Comparison of ENCODE assay signal across 8 cellular contexts in the genomic region with DNA sequence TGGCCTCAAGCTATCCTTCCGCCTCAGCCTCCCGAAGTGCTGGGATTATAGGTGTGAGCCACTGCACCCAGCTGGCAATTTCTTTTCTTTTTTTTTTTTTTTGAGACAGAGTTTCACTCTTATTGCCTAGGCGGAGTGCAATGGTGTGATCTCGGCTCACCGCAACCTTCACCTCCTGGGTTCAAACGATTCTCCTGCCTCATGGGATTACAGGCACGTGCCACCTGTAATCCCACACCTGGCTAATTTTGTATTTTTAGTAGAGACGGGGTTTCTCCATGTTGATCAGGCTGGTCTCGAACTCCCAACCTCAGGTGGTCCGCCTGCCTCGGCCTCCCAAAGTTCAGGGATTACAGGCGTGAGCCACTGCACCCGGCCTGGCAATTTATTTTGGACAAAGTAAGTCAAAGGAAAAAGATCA. TPM values are rescaled to one million over a fixed set of nuclear protein-coding genes. Genes with fewer than 3 reads are reported as not detected.
DNase-seq lines count a peak whose midpoint lies in the region; ATAC-seq and TF ChIP-seq lines count a peak whose summit lies in the region.
"Not testable (repeated sequence)": the region's sequence is repeated elsewhere in the genome, so short reads cannot be mapped to it uniquely, and the experiment has no call there.

No MANE protein-coding gene starts in this region.

- H3K9me3 ChIP-seq in A673 (ENCODE audit: low read depth, low read length, poor library complexity, severe bottlenecking); SK-N-MC (ENCODE audit: low read depth, low read length); heart left ventricle; naive thymus-derived CD4-positive, alpha-beta T cell (ENCODE audit: control insufficient read depth in 2 of 3, low read length in 3 of 3): not testable (repeated sequence)

- WGBS in heart left ventricle, 4 donors: 78 to 89% (median 85%) methylated on average over 13 of the region's 13 CpGs

- peaks cover 23% of the 10 kb centered on the region for H3K4me1 Mint-ChIP-seq in activated T-helper 17 cell treated with anti-CD3 and anti-CD28 coated beads, Interleukin-2, amount 50 U/mL, for 72 hours
- peaks cover 66% of the 10 kb centered on the region for H3K4me1 Mint-ChIP-seq in central memory CD8-positive, alpha-beta T cell
- H3K4me1 Mint-ChIP-seq in naive thymus-derived CD4-positive, alpha-beta T cell: peaks cover 36 to 68% (median 58%) of the 10 kb centered on the region in 7 donors

- peak overlapping the region; percentile 22 for H3K9ac ChIP-seq in SK-N-MC (ENCODE audit: insufficient read length)

- H3K36me3 Mint-ChIP-seq in activated T-helper 17 cell treated with anti-CD3 and anti-CD28 coated beads, Interleukin-2, amount 50 U/mL, for 72 hours (ENCODE audit: low read depth): peaks cover 77% of the 10 kb centered on the region
- peaks cover 53% of the 10 kb centered on the region for H3K36me3 Mint-ChIP-seq in central memory CD8-positive, alpha-beta T cell (ENCODE audit: insufficient read depth)
- peaks cover 0 to 43% (median 9%) of the 10 kb centered on the region in 5 donors for H3K36me3 Mint-ChIP-seq in naive thymus-derived CD4-positive, alpha-beta T cell

- POLR2A ChIA-PET in A673 (lab: Charles Lee; ENCODE audit: low non-redundant PET): not testable (repeated sequence)
- POLR2A ChIA-PET in naive thymus-derived CD4-positive, alpha-beta T cell (lab: Charles Lee): interaction anchor here (0.8 to 19.9 kb wide), 19 partner anchors 8 to 238 kb away, joined by 3 to 375 read pairs (median 12); a partner anchor contains a TSS

- peaks cover 31% of the 10 kb centered on the region for H3K4me1 ChIP-seq in A673 (ENCODE audit: insufficient read depth, low read length, poor library complexity, severe bottlenecking)
- peaks cover 14 to 84% (median 67%) of the 10 kb centered on the region in 12 donors for H3K4me1 ChIP-seq in heart left ventricle
- H3K4me1 ChIP-seq in naive thymus-derived CD4-positive, alpha-beta T cell (ENCODE audit: control insufficient read depth in 2 of 2, insufficient read depth in 2 of 2, low read length in 2 of 2): peaks cover 65 to 68% of the 10 kb centered on the region in 2 donors

- H3K4me3 Mint-ChIP-seq in activated T-helper 17 cell treated with anti-CD3 and anti-CD28 coated beads, Interleukin-2, amount 50 U/mL, for 72 hours: peak overlapping the region; percentile 96
- H3K4me3 Mint-ChIP-seq in central memory CD8-positive, alpha-beta T cell: peak overlapping the region; percentile 90
- H3K4me3 Mint-ChIP-seq in naive thymus-derived CD4-positive, alpha-beta T cell: peak overlapping the region; percentile 87 to 95 (median 92)

- DNase-seq in A673 (ENCODE audit: low spot score); HFF-Myc (ENCODE audit: extremely low read depth, low read depth); SK-N-MC (ENCODE audit: low read depth, low spot score); central memory CD8-positive, alpha-beta T cell (ENCODE audit: low spot score in 2 of 2); heart left ventricle: not testable (repeated sequence)
- peak in 1 of 9 donors; percentile 28 for DNase-seq in naive thymus-derived CD4-positive, alpha-beta T cell
- DNase-seq in stimulated activated CD4-positive, alpha-beta T cell treated with anti-CD3 and anti-CD28 coated beads, Interleukin-4, amount 100 ng/mL, for 24 hours: peak; percentile 29

- H3K36me3 ChIP-seq in A673 (ENCODE audit: insufficient read depth, low read length, poor library complexity, severe bottlenecking); SK-N-MC (ENCODE audit: insufficient read depth, low read length): not testable (repeated sequence)
- peaks cover 0 to 25% (median 14%) of the 10 kb centered on the region in 9 donors for H3K36me3 ChIP-seq in heart left ventricle
- H3K36me3 ChIP-seq in naive thymus-derived CD4-positive, alpha-beta T cell (ENCODE audit: control insufficient read depth in 2 of 3, insufficient read depth in 3 of 3, low read length in 3 of 3): peaks cover 0 to 31% (median 0%) of the 10 kb centered on the region in 3 experiments

- intact Hi-C loops in A673 (cut with micrococcal nuclease; ENCODE audit: unreplicated experiment): not testable (repeated sequence)
- intact Hi-C loops in heart left ventricle (cut with DNase I): loop anchor here in 1 of 10 donors (5.0 kb wide), 1 partner anchor 70 kb away; no protein-coding TSS in a partner anchor
- intact Hi-C loops in naive thymus-derived CD4-positive, alpha-beta T cell (cut with micrococcal nuclease): loop anchor here in 1 of 2 donors (5.0 kb wide), 1 partner anchor 485 kb away; a partner anchor contains a TSS

- not testable (repeated sequence) for ATAC-seq in activated T-helper 17 cell treated with anti-CD3 and anti-CD28 coated beads, Interleukin-2, amount 50 U/mL, for 72 hours (replicated peaks); central memory CD8-positive, alpha-beta T cell (replicated peaks; ENCODE audit: extremely low read depth, poor library complexity, severe bottlenecking); heart left ventricle; naive thymus-derived CD4-positive, alpha-beta T cell

- not testable (repeated sequence) for TF ChIP-seq CTCF in A673 (conservative IDR thresholded peaks at IDR 0.05; ENCODE audit: low read depth, low read length); HFF-Myc (IDR thresholded peaks at IDR 0.05; ENCODE audit: low read depth, low read length, missing control alignments); heart left ventricle (IDR thresholded peaks at IDR 0.05)

- TSS peak; percentile 38 for BruUV-seq in A673 (replicated peaks; lab: Mats Ljungman, UMichigan)

- not testable (repeated sequence) for H3K9me3 Mint-ChIP-seq in activated T-helper 17 cell treated with anti-CD3 and anti-CD28 coated beads, Interleukin-2, amount 50 U/mL, for 72 hours; central memory CD8-positive, alpha-beta T cell; naive thymus-derived CD4-positive, alpha-beta T cell

- H3K27me3 ChIP-seq in A673 (replicated peaks; ENCODE audit: insufficient read depth, low read depth, low read length, poor library complexity); heart left ventricle; naive thymus-derived CD4-positive, alpha-beta T cell (ENCODE audit: control insufficient read depth in 2 of 2, insufficient read depth in 2 of 2, low read length in 2 of 2): not testable (repeated sequence)

- peak overlapping the region; percentile 44 for H3K27ac ChIP-seq in A673 (ENCODE audit: low read depth, low read length, poor library complexity, severe bottlenecking)
- peak overlapping the region; percentile 60 for H3K27ac ChIP-seq in SK-N-MC
- peak overlapping the region in 11 of 12 donors; percentile 30 to 98 (median 94) for H3K27ac ChIP-seq in heart left ventricle
- H3K27ac ChIP-seq in naive thymus-derived CD4-positive, alpha-beta T cell (ENCODE audit: low read depth, low read length): peak overlapping the region; percentile 92

- H3K27ac Mint-ChIP-seq in activated T-helper 17 cell treated with anti-CD3 and anti-CD28 coated beads, Interleukin-2, amount 50 U/mL, for 72 hours: peak overlapping the region; percentile 96
- H3K27ac Mint-ChIP-seq in central memory CD8-positive, alpha-beta T cell (ENCODE audit: low read depth): peak overlapping the region; percentile 92
- H3K27ac Mint-ChIP-seq in naive thymus-derived CD4-positive, alpha-beta T cell: peak overlapping the region; percentile 86 to 97 (median 96)

- not testable (repeated sequence) for TF ChIP-seq POLR2A in heart left ventricle (IDR thresholded peaks at IDR 0.05)

- CTCF ChIA-PET in A673 (lab: Charles Lee): interaction anchor here (1.0 kb wide), 1 partner anchor 86 kb away, joined by 3 read pairs; no protein-coding TSS in a partner anchor
- CTCF ChIA-PET in naive thymus-derived CD4-positive, alpha-beta T cell (lab: Charles Lee): interaction anchor here (1.0 to 5.2 kb wide), 8 partner anchors 11 to 145 kb away, joined by 3 to 20 read pairs (median 4); no protein-coding TSS in a partner anchor

- H3K4me3 ChIP-seq in A673 (ENCODE audit: low read depth, low read length, poor library complexity, severe bottlenecking): not testable (repeated sequence)
- peak overlapping the region; percentile 80; the same call in 1 of the 2 replicates for H3K4me3 ChIP-seq in HFF-Myc (replicated peaks; ENCODE audit: low read depth, low read length)
- H3K4me3 ChIP-seq in SK-N-MC: peak overlapping the region; percentile 25
- H3K4me3 ChIP-seq in heart left ventricle: peak overlapping the region in 7 of 12 donors; percentile 1 to 99 (median 92)
- H3K4me3 ChIP-seq in naive thymus-derived CD4-positive, alpha-beta T cell (ENCODE audit: low read length): peak overlapping the region; percentile 46

- H3K27me3 Mint-ChIP-seq in activated T-helper 17 cell treated with anti-CD3 and anti-CD28 coated beads, Interleukin-2, amount 50 U/mL, for 72 hours; central memory CD8-positive, alpha-beta T cell; naive thymus-derived CD4-positive, alpha-beta T cell: not testable (repeated sequence)

RNA-seq across cellular contexts. Expression of a gene that starts 2.4 kb away (rescaled TPM):
- total RNA-seq in A673 (2021): 45.7 and 46.5 TPM in 2 replicates
- total RNA-seq in activated T-helper 17 cell treated with anti-CD3 and anti-CD28 coated beads, Interleukin-2, amount 50 U/mL, for 72 hours: 100 to 1,000 TPM; 173 to 187 TPM
- total RNA-seq in heart left ventricle: 10 to 100 TPM in 8 of 9 donors, 1 to 10 TPM in 1; 8.5 to 49.8 (median 24.5) TPM
- polyA plus RNA-seq in heart left ventricle: 10 to 100 TPM; 12.5 to 18.5 TPM
- total RNA-seq in naive thymus-derived CD4-positive, alpha-beta T cell: 100 to 1,000 TPM; 103 to 263 (median 241) TPM
- 10 to 100 TPM in 1 of 2 donors, 1 to 10 TPM in 1; 6.9 to 11.1 TPM for polyA plus RNA-seq in naive thymus-derived CD4-positive, alpha-beta T cell

RNA-seq across cellular contexts. Expression of a gene that starts 27.3 kb away (rescaled TPM):
- total RNA-seq in A673 (2021): 0.56 and 0.70 TPM in 2 replicates
- 10 to 100 TPM; 15.5 to 17.4 TPM for total RNA-seq in activated T-helper 17 cell treated with anti-CD3 and anti-CD28 coated beads, Interleukin-2, amount 50 U/mL, for 72 hours
- total RNA-seq in heart left ventricle: 1 to 10 TPM; 3.9 to 7.4 (median 5.2) TPM
- 1 to 10 TPM; 3.6 to 5.5 TPM for polyA plus RNA-seq in heart left ventricle
- total RNA-seq in naive thymus-derived CD4-positive, alpha-beta T cell: 10 to 100 TPM; 49.2 to 96.3 (median 50.8) TPM
- 10 to 100 TPM; 10.4 to 17.3 TPM for polyA plus RNA-seq in naive thymus-derived CD4-positive, alpha-beta T cell

RNA-seq across cellular contexts. Expression of a gene that starts 40.5 kb away (rescaled TPM):
- total RNA-seq in A673 (2021) (3.3 and 4.3 TPM in 2 replicates), heart left ventricle (1 to 10 TPM; 1.0 to 2.7 (median 1.6) TPM)
- total RNA-seq in activated T-helper 17 cell treated with anti-CD3 and anti-CD28 coated beads, Interleukin-2, amount 50 U/mL, for 72 hours: 1 to 10 TPM in 1 of 2 donors, under 1 TPM in 1; 0.85 to 2.1 TPM
- polyA plus RNA-seq in heart left ventricle: 1 to 10 TPM; 2.1 to 2.7 TPM
- total RNA-seq in naive thymus-derived CD4-positive, alpha-beta T cell: 1 to 10 TPM; 2.1 to 6.8 (median 4.0) TPM
- under 1 TPM; 0.09 to 0.71 TPM for polyA plus RNA-seq in naive thymus-derived CD4-positive, alpha-beta T cell

Comparison
In these comparisons a context has a peak if more than half of its experiments do, and no peak if none do; other contexts are left out.
1. H3K27ac ChIP-seq: peak in every context shown above with its lines; median percentile 94 in heart left ventricle; 92 in naive thymus-derived CD4-positive, alpha-beta T cell; 60 in SK-N-MC; 44 in A673.